In genomic region chr12:103469716-103470115, GRCh38 we compare ENCODE assay signal across 2 cellular contexts.
TF ChIP-seq lines count a peak whose summit lies in the region.

No MANE protein-coding gene starts in this region.

TF ChIP-seq in GM12878, 131 proteins besides CTCF, POLR2A, EP300 and RAD21 (continued from another document and continues in another):
- no peak for TF ChIP-seq IRF5 (IDR thresholded peaks at IDR 0.05; ENCODE audit: borderline replicate concordance)
- no peak for TF ChIP-seq CHD1 (IDR thresholded peaks at IDR 0.05; ENCODE audit: low read depth, low read length)
- no peak for TF ChIP-seq SREBF1 (IDR thresholded peaks at IDR 0.05; ENCODE audit: low read length)
- TF ChIP-seq NR2F1 (conservative IDR thresholded peaks at IDR 0.05) = 0 out of 2 replicates have a peak, but pooled peaks have one; percentile 19
- no peak for TF ChIP-seq CBFB (IDR thresholded peaks at IDR 0.05; ENCODE audit: low read depth)
- TF ChIP-seq RAD51 (IDR thresholded peaks at IDR 0.05) = peak; percentile 59
- TF ChIP-seq ZNF217 (IDR thresholded peaks at IDR 0.05) = peak; percentile 88; the same call in 1 of the 2 replicates
- peak; percentile 65; the same call in 1 of the 2 replicates for TF ChIP-seq FOXM1 (IDR thresholded peaks at IDR 0.05; ENCODE audit: low read depth, low read length)
- peak; percentile 13; the same call in 1 of the 2 replicates for TF ChIP-seq IKZF1 (conservative IDR thresholded peaks at IDR 0.05)
- TF ChIP-seq HDAC2 (IDR thresholded peaks at IDR 0.05) = no peak
- no peak for TF ChIP-seq ZNF207 (IDR thresholded peaks at IDR 0.05; ENCODE audit: borderline replicate concordance)
- peak; percentile 76 for TF ChIP-seq TCF7 (IDR thresholded peaks at IDR 0.05; ENCODE audit: borderline replicate concordance)
- TF ChIP-seq ATF2 (IDR thresholded peaks at IDR 0.05; ENCODE audit: low read length) = peak; percentile 42; the same call in 1 of the 2 replicates
- TF ChIP-seq ZNF384 (IDR thresholded peaks at IDR 0.05; ENCODE audit: borderline replicate concordance, low read depth, low read length) = no peak
- TF ChIP-seq NR2C1 (IDR thresholded peaks at IDR 0.05) = no peak
- no peak for TF ChIP-seq MTA3 (IDR thresholded peaks at IDR 0.05; ENCODE audit: borderline replicate concordance, low read length)
- no peak for TF ChIP-seq EGR1 (IDR thresholded peaks at IDR 0.05; ENCODE audit: borderline replicate concordance in 1 of 2, low read depth in 2 of 2, low read length in 2 of 2)
- 0 out of 4 replicates have a peak, but pooled peaks of 1 of the 2 experiments have one; percentile 21 for TF ChIP-seq ETV6 (conservative IDR thresholded peaks at IDR 0.05 in 1 of 2, IDR thresholded peaks at IDR 0.05 in 1 of 2; ENCODE audit: borderline replicate concordance in 1 of 2, low read depth in 1 of 2)
- TF ChIP-seq RBBP5 (conservative IDR thresholded peaks at IDR 0.05) = no peak
- peak; percentile 65 for TF ChIP-seq RUNX3 (IDR thresholded peaks at IDR 0.05; ENCODE audit: low read length)
- TF ChIP-seq RELA (IDR thresholded peaks at IDR 0.05; ENCODE audit: borderline replicate concordance, partially characterized antibody) = no peak
- TF ChIP-seq DPF2 (IDR thresholded peaks at IDR 0.05) = 0 out of 2 replicates have a peak, but pooled peaks have one; percentile 28
- peak; percentile 84 for TF ChIP-seq MTA2 (IDR thresholded peaks at IDR 0.05; ENCODE audit: low read depth)
- peak; percentile 19; the same call in 1 of the 2 replicates for TF ChIP-seq ZNF24 (IDR thresholded peaks at IDR 0.05)
- no peak for TF ChIP-seq IRF3 (IDR thresholded peaks at IDR 0.05)
- TF ChIP-seq BCL3 (IDR thresholded peaks at IDR 0.05; ENCODE audit: borderline replicate concordance, insufficient read depth, low read depth, low read length, poor library complexity, severe bottlenecking) = no peak
- no peak for TF ChIP-seq BCLAF1 (IDR thresholded peaks at IDR 0.05)

TF ChIP-seq in GM23338, 12 proteins besides CTCF, POLR2A, EP300 and RAD21 (continued from another document):
- TF ChIP-seq REST (IDR thresholded peaks at IDR 0.05; ENCODE audit: unreplicated experiment) (no peak), STAT1 (IDR thresholded peaks at IDR 0.05; ENCODE audit: unreplicated experiment) (no peak), ZNF462 (CRISPR knock-in tag; IDR thresholded peaks at IDR 0.05) (no peak), CREB1 (CRISPR knock-in tag; IDR thresholded peaks at IDR 0.05; ENCODE audit: low read depth) (no peak), POLR2AphosphoS5 (IDR thresholded peaks at IDR 0.05; ENCODE audit: low read depth) (no peak), ETS1 (IDR thresholded peaks at IDR 0.05) (no peak)
